In genomic region chr12:102920271-102920670, GRCh38 we compare ENCODE assay signal across 34 cellular contexts. TPM values are rescaled to one million over a fixed set of nuclear protein-coding genes. Genes with fewer than 3 reads are reported as not detected.
"Had no signal": no experiment of that assay in that cellular context is flagged by ENCODE, and none has a peak within 500 bp of the region (broad histone marks: within the 10 kb centered on the region; RNA-seq: fewer than 3 reads in every experiment).

No MANE protein-coding gene starts in this region.

- H3K4me3 Mint-ChIP-seq: immature natural killer cell; mesothelial cell of epicardium; naive thymus-derived CD4-positive, alpha-beta T cell; nephron; neural progenitor cell; stimulated activated naive B cell treated with anti-CD40 and anti-IgM and Interleukin-4, amounts not matched to agents 10 μg/mL and 1 μg/mL and 100 μg/mL, for 72 hours; stimulated activated naive CD8-positive, alpha-beta T cell treated with anti-CD3 and anti-CD28 coated beads, Interleukin-15, Interleukin-2, amounts not matched to agents 100 ng/mL and 50 ng/mL, for 24 hours had no signal

- H3K4me3 ChIP-seq: coronary artery, esophagus muscularis mucosa, gastroesophageal sphincter, heart right ventricle, mucosa of descending colon, neural progenitor cell, psoas muscle, skin epidermis, thoracic aorta, tibial nerve, upper lobe of left lung, uterus had no signal

- H3K9me3 Mint-ChIP-seq: mesothelial cell of epicardium; nephron; neural progenitor cell; stimulated activated naive B cell treated with anti-CD40 and anti-IgM and Interleukin-4, amounts not matched to agents 10 μg/mL and 1 μg/mL and 100 μg/mL, for 72 hours; stimulated activated naive CD8-positive, alpha-beta T cell treated with anti-CD3 and anti-CD28 coated beads, Interleukin-15, Interleukin-2, amounts not matched to agents 100 ng/mL and 50 ng/mL, for 24 hours had no signal

- H3K4me1 ChIP-seq: foreskin keratinocyte, gastroesophageal sphincter, psoas muscle, uterus had no signal

- H3K27ac Mint-ChIP-seq: immature natural killer cell; mesothelial cell of epicardium; naive thymus-derived CD4-positive, alpha-beta T cell; nephron; neural progenitor cell; stimulated activated naive B cell treated with anti-CD40 and anti-IgM and Interleukin-4, amounts not matched to agents 10 μg/mL and 1 μg/mL and 100 μg/mL, for 72 hours; stimulated activated naive CD8-positive, alpha-beta T cell treated with anti-CD3 and anti-CD28 coated beads, Interleukin-15, Interleukin-2, amounts not matched to agents 100 ng/mL and 50 ng/mL, for 24 hours had no signal

- ATAC-seq: foreskin keratinocyte; gastroesophageal sphincter; heart right ventricle; mucosa of descending colon; naive thymus-derived CD4-positive, alpha-beta T cell; psoas muscle; right cardiac atrium; stimulated activated naive B cell treated with anti-CD40 and anti-IgM and Interleukin-4, amounts not matched to agents 10 μg/mL and 1 μg/mL and 100 μg/mL, for 72 hours had no signal

- H3K4me2 ChIP-seq: neural progenitor cell had no signal

- H3K36me3 Mint-ChIP-seq: immature natural killer cell; mesothelial cell of epicardium; naive thymus-derived CD4-positive, alpha-beta T cell; neural progenitor cell; stimulated activated naive B cell treated with anti-CD40 and anti-IgM and Interleukin-4, amounts not matched to agents 10 μg/mL and 1 μg/mL and 100 μg/mL, for 72 hours had no signal

- H3K36me3 ChIP-seq: esophagus muscularis mucosa, gastroesophageal sphincter, heart right ventricle, neural progenitor cell, thoracic aorta, tibial nerve, upper lobe of left lung, uterus had no signal

- DNase-seq: dermis blood vessel endothelial cell; effector memory CD4-positive, alpha-beta T cell; foreskin keratinocyte; heart right ventricle; hypothalamus; immature natural killer cell; islet precursor cell; mesenchymal stem cell; mucosa of descending colon; naive thymus-derived CD4-positive, alpha-beta T cell; psoas muscle; right cardiac atrium; stimulated activated CD4-positive, alpha-beta T cell treated with anti-CD3 and anti-CD28 coated beads, Interleukin-15, amount 100 ng/mL, for 24 hours; stimulated activated CD4-positive, alpha-beta T cell treated with anti-CD3 and anti-CD28 coated beads, Interleukin-2, amount 100 ng/mL, for 48 hours; stimulated activated naive B cell treated with anti-CD40 and anti-IgM and Interleukin-4, amounts not matched to agents 10 μg/mL and 1 μg/mL and 100 μg/mL, for 72 hours; upper lobe of left lung; uterus had no signal

- H3K4me1 Mint-ChIP-seq: mesothelial cell of epicardium, nephron had no signal

- H3K27ac ChIP-seq: coronary artery, esophagus muscularis mucosa, foreskin keratinocyte, gastroesophageal sphincter, heart right ventricle, neural progenitor cell, psoas muscle, skin epidermis, thoracic aorta, tibial nerve, upper lobe of left lung, uterus had no signal

- H3K9me3 ChIP-seq: esophagus muscularis mucosa, gastroesophageal sphincter, mucosa of descending colon, psoas muscle, thoracic aorta, tibial nerve, upper lobe of left lung, uterus had no signal

- FAIRE-seq: endothelial cell of umbilical vein had no signal

- H2AFZ ChIP-seq: neural progenitor cell had no signal

- H3K27me3 ChIP-seq: foreskin keratinocyte, upper lobe of left lung, uterus had no signal

- H3K9ac ChIP-seq: neural progenitor cell had no signal

RNA-seq across cellular contexts. Expression of gene PAH, which starts 3.2 kb away (rescaled TPM):
- total RNA-seq: dermis blood vessel endothelial cell; endothelial cell of umbilical vein; epithelial cell of proximal tubule; esophagus muscularis mucosa; fibroblast of lung; foreskin keratinocyte; heart right ventricle; lower leg skin; lung microvascular endothelial cell; mesothelial cell of epicardium; mucosa of descending colon; naive thymus-derived CD4-positive, alpha-beta T cell; osteoblast; renal cortical epithelial cell; thoracic aorta had no signal
- polyA plus RNA-seq: endothelial cell of umbilical vein; fibroblast of lung; foreskin keratinocyte; heart right ventricle; immature natural killer cell; naive thymus-derived CD4-positive, alpha-beta T cell; right cardiac atrium had no signal

RNA-seq across cellular contexts. Expression of gene ASCL1, which starts 37.2 kb away (rescaled TPM):
- total RNA-seq: dermis blood vessel endothelial cell; endothelial cell of umbilical vein; epithelial cell of proximal tubule; fibroblast of lung; foreskin keratinocyte; heart right ventricle; lower leg skin; lung microvascular endothelial cell; mesothelial cell of epicardium; naive thymus-derived CD4-positive, alpha-beta T cell; osteoblast; psoas muscle; renal cortical epithelial cell; right cardiac atrium; thoracic aorta had no signal
- polyA plus RNA-seq: endothelial cell of umbilical vein; fibroblast of lung; foreskin keratinocyte; heart right ventricle; immature natural killer cell; naive thymus-derived CD4-positive, alpha-beta T cell; right cardiac atrium had no signal
